ENCODE assay signal across 16 cellular contexts in the genomic region with DNA sequence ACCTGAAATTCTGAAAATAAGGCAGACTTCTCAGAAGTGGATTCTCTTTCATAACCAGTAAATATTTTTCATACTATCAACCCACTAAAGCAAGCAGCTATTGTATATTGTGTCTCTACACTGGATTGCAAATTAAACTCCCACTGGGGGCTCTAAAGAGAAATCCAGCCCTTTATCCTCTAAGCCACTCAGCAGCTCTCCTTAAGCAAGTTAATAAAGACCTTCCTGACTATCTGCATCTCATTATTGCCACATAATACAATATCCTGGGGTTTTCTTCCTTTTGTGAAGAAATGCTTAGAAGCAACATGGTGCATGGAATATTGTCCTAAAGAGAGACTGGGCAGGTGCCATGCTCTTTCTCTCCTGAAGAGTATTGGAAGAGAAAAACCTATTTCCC.
"Had no signal": no experiment of that assay in that cellular context is flagged by ENCODE, and none has a peak within 500 bp of the region (broad histone marks: within the 10 kb centered on the region; RNA-seq: fewer than 3 reads in every experiment).

No MANE protein-coding gene starts in this region.

- H3K36me3 ChIP-seq: colonic mucosa, heart right ventricle, ovary had no signal

- H3K27me3 ChIP-seq: colonic mucosa, ovary had no signal

- H3K4me3 ChIP-seq: colonic mucosa, heart right ventricle, ovary had no signal

- H3K4me1 ChIP-seq: colonic mucosa had no signal

- H3K27ac ChIP-seq: colonic mucosa, heart right ventricle, ovary had no signal

- H3K9me3 ChIP-seq: colonic mucosa, heart right ventricle, ovary had no signal

- FAIRE-seq: frontal cortex, islet of Langerhans, small intestine had no signal

- DNase-seq: colonic mucosa; dermis blood vessel endothelial cell; erythroblast; heart right ventricle; hypothalamus; natural killer cell; nucleus accumbens; ovary; right cardiac atrium; small intestine; stimulated activated CD4-positive, alpha-beta T cell treated with anti-CD3 and anti-CD28 coated beads, Interleukin-12 subunit alpha, Interleukin-12 subunit beta, amount 100 ng/mL, for 4 hours; stimulated activated naive CD4-positive, alpha-beta T cell treated with Interleukin-2 at 50 U/mL for 16 hours; trophoblast cell had no signal

- ATAC-seq: heart right ventricle, left lobe of liver, natural killer cell, right cardiac atrium had no signal
